ENCODE assay signal across 1 cellular context in genomic region chr12:47838286-47838931, GRCh38.
TF ChIP-seq lines count a peak whose summit lies in the region.

No MANE protein-coding gene starts in this region.

TF ChIP-seq in GM23338, 12 proteins besides CTCF, POLR2A, EP300 and RAD21 (continued from another document):
- TF ChIP-seq, protein P1, sequence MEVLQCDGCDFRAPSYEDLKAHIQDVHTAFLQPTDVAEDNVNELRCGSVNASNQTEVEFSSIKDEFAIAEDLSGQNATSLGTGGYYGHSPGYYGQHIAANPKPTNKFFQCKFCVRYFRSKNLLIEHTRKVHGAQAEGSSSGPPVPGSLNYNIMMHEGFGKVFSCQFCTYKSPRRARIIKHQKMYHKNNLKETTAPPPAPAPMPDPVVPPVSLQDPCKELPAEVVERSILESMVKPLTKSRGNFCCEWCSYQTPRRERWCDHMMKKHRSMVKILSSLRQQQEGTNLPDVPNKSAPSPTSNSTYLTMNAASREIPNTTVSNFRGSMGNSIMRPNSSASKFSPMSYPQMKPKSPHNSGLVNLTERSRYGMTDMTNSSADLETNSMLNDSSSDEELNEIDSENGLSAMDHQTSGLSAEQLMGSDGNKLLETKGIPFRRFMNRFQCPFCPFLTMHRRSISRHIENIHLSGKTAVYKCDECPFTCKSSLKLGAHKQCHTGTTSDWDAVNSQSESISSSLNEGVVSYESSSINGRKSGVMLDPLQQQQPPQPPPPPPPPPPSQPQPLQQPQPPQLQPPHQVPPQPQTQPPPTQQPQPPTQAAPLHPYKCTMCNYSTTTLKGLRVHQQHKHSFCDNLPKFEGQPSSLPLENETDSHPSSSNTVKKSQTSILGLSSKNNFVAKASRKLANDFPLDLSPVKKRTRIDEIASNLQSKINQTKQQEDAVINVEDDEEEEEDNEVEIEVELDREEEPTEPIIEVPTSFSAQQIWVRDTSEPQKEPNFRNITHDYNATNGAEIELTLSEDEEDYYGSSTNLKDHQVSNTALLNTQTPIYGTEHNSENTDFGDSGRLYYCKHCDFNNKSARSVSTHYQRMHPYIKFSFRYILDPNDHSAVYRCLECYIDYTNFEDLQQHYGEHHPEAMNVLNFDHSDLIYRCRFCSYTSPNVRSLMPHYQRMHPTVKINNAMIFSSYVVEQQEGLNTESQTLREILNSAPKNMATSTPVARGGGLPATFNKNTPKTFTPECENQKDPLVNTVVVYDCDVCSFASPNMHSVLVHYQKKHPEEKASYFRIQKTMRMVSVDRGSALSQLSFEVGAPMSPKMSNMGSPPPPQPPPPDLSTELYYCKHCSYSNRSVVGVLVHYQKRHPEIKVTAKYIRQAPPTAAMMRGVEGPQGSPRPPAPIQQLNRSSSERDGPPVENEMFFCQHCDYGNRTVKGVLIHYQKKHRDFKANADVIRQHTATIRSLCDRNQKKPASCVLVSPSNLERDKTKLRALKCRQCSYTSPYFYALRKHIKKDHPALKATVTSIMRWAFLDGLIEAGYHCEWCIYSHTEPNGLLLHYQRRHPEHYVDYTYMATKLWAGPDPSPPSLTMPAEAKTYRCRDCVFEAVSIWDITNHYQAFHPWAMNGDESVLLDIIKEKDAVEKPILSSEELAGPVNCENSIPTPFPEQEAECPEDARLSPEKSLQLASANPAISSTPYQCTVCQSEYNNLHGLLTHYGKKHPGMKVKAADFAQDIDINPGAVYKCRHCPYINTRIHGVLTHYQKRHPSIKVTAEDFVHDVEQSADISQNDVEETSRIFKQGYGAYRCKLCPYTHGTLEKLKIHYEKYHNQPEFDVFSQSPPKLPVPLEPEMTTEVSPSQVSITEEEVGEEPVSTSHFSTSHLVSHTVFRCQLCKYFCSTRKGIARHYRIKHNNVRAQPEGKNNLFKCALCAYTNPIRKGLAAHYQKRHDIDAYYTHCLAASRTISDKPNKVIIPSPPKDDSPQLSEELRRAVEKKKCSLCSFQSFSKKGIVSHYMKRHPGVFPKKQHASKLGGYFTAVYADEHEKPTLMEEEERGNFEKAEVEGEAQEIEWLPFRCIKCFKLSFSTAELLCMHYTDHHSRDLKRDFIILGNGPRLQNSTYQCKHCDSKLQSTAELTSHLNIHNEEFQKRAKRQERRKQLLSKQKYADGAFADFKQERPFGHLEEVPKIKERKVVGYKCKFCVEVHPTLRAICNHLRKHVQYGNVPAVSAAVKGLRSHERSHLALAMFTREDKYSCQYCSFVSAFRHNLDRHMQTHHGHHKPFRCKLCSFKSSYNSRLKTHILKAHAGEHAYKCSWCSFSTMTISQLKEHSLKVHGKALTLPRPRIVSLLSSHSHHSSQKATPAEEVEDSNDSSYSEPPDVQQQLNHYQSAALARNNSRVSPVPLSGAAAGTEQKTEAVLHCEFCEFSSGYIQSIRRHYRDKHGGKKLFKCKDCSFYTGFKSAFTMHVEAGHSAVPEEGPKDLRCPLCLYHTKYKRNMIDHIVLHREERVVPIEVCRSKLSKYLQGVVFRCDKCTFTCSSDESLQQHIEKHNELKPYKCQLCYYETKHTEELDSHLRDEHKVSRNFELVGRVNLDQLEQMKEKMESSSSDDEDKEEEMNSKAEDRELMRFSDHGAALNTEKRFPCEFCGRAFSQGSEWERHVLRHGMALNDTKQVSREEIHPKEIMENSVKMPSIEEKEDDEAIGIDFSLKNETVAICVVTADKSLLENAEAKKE (CRISPR knock-in tag; IDR thresholded peaks at IDR 0.05) = no peak
- TF ChIP-seq NANOG (IDR thresholded peaks at IDR 0.05; ENCODE audit: borderline replicate concordance) = no peak
